ENCODE assay signal across 1 cellular context in the genomic region with DNA sequence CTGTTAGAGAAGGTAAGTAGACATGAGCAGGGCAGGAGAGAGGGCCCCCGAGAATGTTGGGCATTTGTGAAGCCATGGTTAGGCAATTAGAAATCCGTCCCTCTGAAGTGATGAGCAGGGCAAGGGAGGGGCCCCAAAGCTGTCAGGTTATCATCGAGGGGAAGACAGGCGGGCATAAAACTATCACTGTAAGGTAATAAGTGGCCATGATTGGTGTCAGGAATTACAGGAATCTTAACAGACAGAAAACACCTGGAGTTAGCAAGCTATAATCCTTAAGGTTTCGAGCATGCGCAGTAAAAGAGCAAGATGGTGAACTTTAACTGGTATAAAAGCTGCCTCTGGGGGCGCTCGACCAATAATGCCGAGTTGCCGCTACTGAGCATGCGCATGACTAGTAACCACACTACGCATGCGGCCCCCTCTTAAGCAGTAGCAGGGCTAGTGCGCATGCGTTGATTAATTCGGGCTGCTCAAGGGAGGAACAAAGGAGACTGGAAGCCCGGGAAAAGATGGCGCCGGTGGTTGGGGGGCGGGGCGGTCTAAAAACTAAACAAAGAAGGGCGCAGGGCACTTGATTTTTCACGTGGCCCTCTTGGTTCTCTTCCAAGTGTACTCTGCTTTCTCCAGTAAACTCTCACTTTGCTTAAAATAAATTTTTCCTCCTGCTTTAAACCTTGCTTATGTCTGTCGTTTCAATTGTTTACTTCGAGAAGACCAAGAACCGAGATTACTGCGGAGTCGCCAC.
TF ChIP-seq lines count a peak whose summit lies in the region.

No MANE protein-coding gene starts in this region.

TF ChIP-seq in HepG2, 621 proteins besides CTCF, POLR2A, EP300 and RAD21 (continued from another document and continues in another):
- TF ChIP-seq, protein P1, sequence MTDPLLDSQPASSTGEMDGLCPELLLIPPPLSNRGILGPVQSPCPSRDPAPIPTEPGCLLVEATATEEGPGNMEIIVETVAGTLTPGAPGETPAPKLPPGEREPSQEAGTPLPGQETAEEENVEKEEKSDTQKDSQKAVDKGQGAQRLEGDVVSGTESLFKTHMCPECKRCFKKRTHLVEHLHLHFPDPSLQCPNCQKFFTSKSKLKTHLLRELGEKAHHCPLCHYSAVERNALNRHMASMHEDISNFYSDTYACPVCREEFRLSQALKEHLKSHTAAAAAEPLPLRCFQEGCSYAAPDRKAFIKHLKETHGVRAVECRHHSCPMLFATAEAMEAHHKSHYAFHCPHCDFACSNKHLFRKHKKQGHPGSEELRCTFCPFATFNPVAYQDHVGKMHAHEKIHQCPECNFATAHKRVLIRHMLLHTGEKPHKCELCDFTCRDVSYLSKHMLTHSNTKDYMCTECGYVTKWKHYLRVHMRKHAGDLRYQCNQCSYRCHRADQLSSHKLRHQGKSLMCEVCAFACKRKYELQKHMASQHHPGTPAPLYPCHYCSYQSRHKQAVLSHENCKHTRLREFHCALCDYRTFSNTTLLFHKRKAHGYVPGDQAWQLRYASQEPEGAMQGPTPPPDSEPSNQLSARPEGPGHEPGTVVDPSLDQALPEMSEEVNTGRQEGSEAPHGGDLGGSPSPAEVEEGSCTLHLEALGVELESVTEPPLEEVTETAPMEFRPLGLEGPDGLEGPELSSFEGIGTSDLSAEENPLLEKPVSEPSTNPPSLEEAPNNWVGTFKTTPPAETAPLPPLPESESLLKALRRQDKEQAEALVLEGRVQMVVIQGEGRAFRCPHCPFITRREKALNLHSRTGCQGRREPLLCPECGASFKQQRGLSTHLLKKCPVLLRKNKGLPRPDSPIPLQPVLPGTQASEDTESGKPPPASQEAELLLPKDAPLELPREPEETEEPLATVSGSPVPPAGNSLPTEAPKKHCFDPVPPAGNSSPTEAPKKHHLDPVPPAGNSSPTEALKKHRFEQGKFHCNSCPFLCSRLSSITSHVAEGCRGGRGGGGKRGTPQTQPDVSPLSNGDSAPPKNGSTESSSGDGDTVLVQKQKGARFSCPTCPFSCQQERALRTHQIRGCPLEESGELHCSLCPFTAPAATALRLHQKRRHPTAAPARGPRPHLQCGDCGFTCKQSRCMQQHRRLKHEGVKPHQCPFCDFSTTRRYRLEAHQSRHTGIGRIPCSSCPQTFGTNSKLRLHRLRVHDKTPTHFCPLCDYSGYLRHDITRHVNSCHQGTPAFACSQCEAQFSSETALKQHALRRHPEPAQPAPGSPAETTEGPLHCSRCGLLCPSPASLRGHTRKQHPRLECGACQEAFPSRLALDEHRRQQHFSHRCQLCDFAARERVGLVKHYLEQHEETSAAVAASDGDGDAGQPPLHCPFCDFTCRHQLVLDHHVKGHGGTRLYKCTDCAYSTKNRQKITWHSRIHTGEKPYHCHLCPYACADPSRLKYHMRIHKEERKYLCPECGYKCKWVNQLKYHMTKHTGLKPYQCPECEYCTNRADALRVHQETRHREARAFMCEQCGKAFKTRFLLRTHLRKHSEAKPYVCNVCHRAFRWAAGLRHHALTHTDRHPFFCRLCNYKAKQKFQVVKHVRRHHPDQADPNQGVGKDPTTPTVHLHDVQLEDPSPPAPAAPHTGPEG (CRISPR knock-in tag; IDR thresholded peaks at IDR 0.05): 0 out of 2 replicates have a peak, but pooled peaks have one; percentile 46
- TF ChIP-seq, protein P2, sequence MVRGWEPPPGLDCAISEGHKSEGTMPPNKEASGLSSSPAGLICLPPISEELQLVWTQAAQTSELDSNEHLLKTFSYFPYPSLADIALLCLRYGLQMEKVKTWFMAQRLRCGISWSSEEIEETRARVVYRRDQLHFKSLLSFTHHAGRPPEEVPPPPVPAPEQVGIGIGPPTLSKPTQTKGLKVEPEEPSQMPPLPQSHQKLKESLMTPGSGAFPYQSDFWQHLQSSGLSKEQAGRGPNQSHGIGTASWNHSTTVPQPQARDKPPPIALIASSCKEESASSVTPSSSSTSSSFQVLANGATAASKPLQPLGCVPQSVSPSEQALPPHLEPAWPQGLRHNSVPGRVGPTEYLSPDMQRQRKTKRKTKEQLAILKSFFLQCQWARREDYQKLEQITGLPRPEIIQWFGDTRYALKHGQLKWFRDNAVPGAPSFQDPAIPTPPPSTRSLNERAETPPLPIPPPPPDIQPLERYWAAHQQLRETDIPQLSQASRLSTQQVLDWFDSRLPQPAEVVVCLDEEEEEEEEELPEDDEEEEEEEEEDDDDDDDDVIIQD (CRISPR knock-in tag; IDR thresholded peaks at IDR 0.05; ENCODE audit: low read depth): peak; percentile 83
- TF ChIP-seq ZNF281 (CRISPR knock-in tag; IDR thresholded peaks at IDR 0.05; ENCODE audit: borderline replicate concordance) (peak; percentile 69; the same call in 1 of the 2 replicates), NFRKB (IDR thresholded peaks at IDR 0.05) (peak; percentile 80), SALL1 (CRISPR knock-in tag; IDR thresholded peaks at IDR 0.05) (peak; percentile 72), ZBTB39 (CRISPR knock-in tag; IDR thresholded peaks at IDR 0.05) (no peak), POLR2AphosphoS2 (IDR thresholded peaks at IDR 0.05; ENCODE audit: low read depth, low read length) (peak; percentile 80; the same call in 1 of the 2 replicates), ZNF331 (CRISPR knock-in tag; IDR thresholded peaks at IDR 0.05) (0 out of 2 replicates have a peak, but pooled peaks have one; percentile 9), TOE1 (CRISPR knock-in tag; IDR thresholded peaks at IDR 0.05) (no peak), ZNF430 (CRISPR knock-in tag; IDR thresholded peaks at IDR 0.05) (0 out of 2 replicates have a peak, but pooled peaks have one; percentile 61), TRAFD1 (CRISPR knock-in tag; IDR thresholded peaks at IDR 0.05; ENCODE audit: borderline replicate concordance) (0 out of 2 replicates have a peak, but pooled peaks have one; percentile 46), SP5 (CRISPR knock-in tag; IDR thresholded peaks at IDR 0.05; ENCODE audit: borderline replicate concordance, low read depth) (peak; percentile 52; the same call in 1 of the 2 replicates), CBX1 (IDR thresholded peaks at IDR 0.05; ENCODE audit: low read depth) (peak; percentile 15), TGIF2 (CRISPR knock-in tag; IDR thresholded peaks at IDR 0.05) (0 out of 2 replicates have a peak, but pooled peaks have one; percentile 10), ZNF775 (CRISPR knock-in tag; IDR thresholded peaks at IDR 0.05; ENCODE audit: borderline replicate concordance) (peak; percentile 75; the same call in 1 of the 2 replicates), ZMYM4 (CRISPR knock-in tag; IDR thresholded peaks at IDR 0.05) (peak; percentile 88), SRSF9 (IDR thresholded peaks at IDR 0.05; ENCODE audit: borderline replicate concordance, insufficient read depth, low read depth, low read length, poor library complexity, severe bottlenecking) (no peak), RELA (CRISPR knock-in tag; IDR thresholded peaks at IDR 0.05) (no peak)
- TF ChIP-seq, protein P3, sequence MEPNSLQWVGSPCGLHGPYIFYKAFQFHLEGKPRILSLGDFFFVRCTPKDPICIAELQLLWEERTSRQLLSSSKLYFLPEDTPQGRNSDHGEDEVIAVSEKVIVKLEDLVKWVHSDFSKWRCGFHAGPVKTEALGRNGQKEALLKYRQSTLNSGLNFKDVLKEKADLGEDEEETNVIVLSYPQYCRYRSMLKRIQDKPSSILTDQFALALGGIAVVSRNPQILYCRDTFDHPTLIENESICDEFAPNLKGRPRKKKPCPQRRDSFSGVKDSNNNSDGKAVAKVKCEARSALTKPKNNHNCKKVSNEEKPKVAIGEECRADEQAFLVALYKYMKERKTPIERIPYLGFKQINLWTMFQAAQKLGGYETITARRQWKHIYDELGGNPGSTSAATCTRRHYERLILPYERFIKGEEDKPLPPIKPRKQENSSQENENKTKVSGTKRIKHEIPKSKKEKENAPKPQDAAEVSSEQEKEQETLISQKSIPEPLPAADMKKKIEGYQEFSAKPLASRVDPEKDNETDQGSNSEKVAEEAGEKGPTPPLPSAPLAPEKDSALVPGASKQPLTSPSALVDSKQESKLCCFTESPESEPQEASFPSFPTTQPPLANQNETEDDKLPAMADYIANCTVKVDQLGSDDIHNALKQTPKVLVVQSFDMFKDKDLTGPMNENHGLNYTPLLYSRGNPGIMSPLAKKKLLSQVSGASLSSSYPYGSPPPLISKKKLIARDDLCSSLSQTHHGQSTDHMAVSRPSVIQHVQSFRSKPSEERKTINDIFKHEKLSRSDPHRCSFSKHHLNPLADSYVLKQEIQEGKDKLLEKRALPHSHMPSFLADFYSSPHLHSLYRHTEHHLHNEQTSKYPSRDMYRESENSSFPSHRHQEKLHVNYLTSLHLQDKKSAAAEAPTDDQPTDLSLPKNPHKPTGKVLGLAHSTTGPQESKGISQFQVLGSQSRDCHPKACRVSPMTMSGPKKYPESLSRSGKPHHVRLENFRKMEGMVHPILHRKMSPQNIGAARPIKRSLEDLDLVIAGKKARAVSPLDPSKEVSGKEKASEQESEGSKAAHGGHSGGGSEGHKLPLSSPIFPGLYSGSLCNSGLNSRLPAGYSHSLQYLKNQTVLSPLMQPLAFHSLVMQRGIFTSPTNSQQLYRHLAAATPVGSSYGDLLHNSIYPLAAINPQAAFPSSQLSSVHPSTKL (CRISPR knock-in tag; IDR thresholded peaks at IDR 0.05): peak; percentile 27; the same call in 1 of the 2 replicates
- TF ChIP-seq, protein P4, sequence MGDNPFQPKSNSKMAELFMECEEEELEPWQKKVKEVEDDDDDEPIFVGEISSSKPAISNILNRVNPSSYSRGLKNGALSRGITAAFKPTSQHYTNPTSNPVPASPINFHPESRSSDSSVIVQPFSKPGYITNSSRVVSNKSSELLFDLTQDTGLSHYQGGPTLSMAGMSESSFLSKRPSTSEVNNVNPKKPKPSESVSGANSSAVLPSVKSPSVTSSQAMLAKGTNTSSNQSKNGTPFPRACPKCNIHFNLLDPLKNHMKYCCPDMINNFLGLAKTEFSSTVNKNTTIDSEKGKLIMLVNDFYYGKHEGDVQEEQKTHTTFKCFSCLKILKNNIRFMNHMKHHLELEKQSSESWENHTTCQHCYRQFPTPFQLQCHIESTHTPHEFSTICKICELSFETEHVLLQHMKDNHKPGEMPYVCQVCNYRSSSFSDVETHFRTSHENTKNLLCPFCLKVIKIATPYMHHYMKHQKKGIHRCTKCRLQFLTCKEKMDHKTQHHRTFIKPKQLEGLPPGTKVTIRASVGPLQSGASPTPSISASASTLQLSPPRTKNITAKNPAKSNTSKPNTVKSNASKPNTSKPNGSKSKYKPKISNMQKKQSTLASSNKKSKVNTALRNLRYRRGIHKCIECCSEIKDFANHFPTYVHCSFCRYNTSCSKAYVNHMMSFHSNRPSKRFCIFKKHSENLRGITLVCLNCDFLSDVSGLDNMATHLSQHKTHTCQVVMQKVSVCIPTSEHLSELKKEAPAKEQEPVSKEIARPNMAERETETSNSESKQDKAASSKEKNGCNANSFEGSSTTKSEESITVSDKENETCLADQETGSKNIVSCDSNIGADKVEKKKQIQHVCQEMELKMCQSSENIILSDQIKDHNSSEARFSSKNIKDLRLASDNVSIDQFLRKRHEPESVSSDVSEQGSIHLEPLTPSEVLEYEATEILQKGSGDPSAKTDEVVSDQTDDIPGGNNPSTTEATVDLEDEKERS (CRISPR knock-in tag; IDR thresholded peaks at IDR 0.05): peak; percentile 45; the same call in 1 of the 2 replicates
